In genomic region chrX:16651422-16651821, GRCh38 we compare ENCODE assay signal across 33 cellular contexts. TPM values are rescaled to one million over a fixed set of nuclear protein-coding genes. Genes with fewer than 3 reads are reported as not detected.
"Had no signal": no experiment of that assay in that cellular context is flagged by ENCODE, and none has a peak within 500 bp of the region (broad histone marks: within the 10 kb centered on the region; RNA-seq: fewer than 3 reads in every experiment).

No MANE protein-coding gene starts in this region.

- H3K27ac ChIP-seq: coronary artery, esophagus squamous epithelium, heart right ventricle, pancreas, right atrium auricular region, sigmoid colon, stomach, thyroid gland had no signal

- H3K27me3 ChIP-seq: esophagus squamous epithelium, pancreas, right atrium auricular region, stomach, thyroid gland had no signal

- H3K4me3 ChIP-seq: coronary artery, esophagus squamous epithelium, heart right ventricle, lung, pancreas, right atrium auricular region, sigmoid colon, stomach, thyroid gland had no signal

- H3K4me1 ChIP-seq: esophagus squamous epithelium, heart right ventricle, pancreas, right atrium auricular region, sigmoid colon, stomach, thyroid gland had no signal

- H3K9me3 ChIP-seq: esophagus squamous epithelium, heart right ventricle, pancreas, right atrium auricular region, sigmoid colon, stomach, thyroid gland had no signal

- ATAC-seq: effector memory CD8-positive, alpha-beta T cell; heart right ventricle; natural killer cell; pancreas; stimulated activated effector memory CD8-positive, alpha-beta T cell treated with anti-CD3 and anti-CD28 coated beads, Interleukin-12 subunit alpha, Interleukin-12 subunit beta, amount 100 ng/mL, for 72 hours had no signal

- DNase-seq: effector memory CD8-positive, alpha-beta T cell; erythroblast; esophagus squamous epithelium; foreskin melanocyte; glutamatergic neuron; heart right ventricle; hippocampal formation; immature natural killer cell; islet precursor cell; natural killer cell; occipital lobe; pancreas; sigmoid colon; stimulated activated CD4-positive, alpha-beta T cell treated with anti-CD3 and anti-CD28 coated beads, Interleukin-2, amount 100 ng/mL, for 24 hours; stimulated activated CD4-positive, alpha-beta T cell treated with anti-CD3 and anti-CD28 coated beads, Interleukin-4, amount 100 ng/mL, for 24 hours; stimulated activated naive CD4-positive, alpha-beta T cell treated with Interleukin-2 at 50 U/mL for 16 hours; stomach; thyroid gland; trophoblast cell had no signal

- FAIRE-seq: endometrium, pancreas had no signal

- H3K36me3 ChIP-seq: esophagus squamous epithelium, pancreas, right atrium auricular region, sigmoid colon, stomach, thyroid gland had no signal

RNA-seq across cellular contexts. Expression of gene S100G, which starts 1.5 kb away (rescaled TPM):
- total RNA-seq: dermis microvascular lymphatic vessel endothelial cell, esophagus squamous epithelium, heart right ventricle, liver, lung, mononuclear cell, natural killer cell, occipital lobe, pancreas, posterior vena cava, right atrium auricular region, sigmoid colon, skeletal muscle tissue, stomach, subcutaneous adipose tissue, temporal lobe, thyroid gland, urinary bladder had no signal
- polyA plus RNA-seq: heart right ventricle, immature natural killer cell, liver, lung, neural cell, pancreas, sigmoid colon, stomach, urinary bladder had no signal
